13 cellular contexts compared by ENCODE assay signal in the genomic region with DNA sequence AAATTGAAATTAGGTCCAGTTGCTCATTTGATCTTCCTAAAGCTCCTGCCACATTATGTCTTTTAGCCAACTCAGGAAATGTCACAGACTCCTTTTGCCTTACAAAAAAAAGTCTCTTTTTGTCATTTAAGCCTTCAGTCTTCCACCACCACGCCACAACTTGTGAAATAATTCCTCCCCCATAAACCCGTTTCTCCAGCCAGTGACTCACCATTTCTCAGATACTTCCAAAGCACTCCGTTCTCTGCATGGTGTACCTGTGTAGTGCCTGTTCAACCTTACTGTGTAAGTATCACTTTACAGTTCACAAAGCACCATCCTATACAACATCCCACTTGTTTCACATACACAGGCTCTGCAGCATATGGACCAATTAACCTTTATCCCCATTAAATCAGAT.
A peak's percentile ranks its signal among the peaks of the same experiment; 100 is the strongest.
DNase-seq lines count a peak whose midpoint lies in the region; ATAC-seq and TF ChIP-seq lines count a peak whose summit lies in the region.
"Had no signal": no experiment of that assay in that cellular context is flagged by ENCODE, and none has a peak within 500 bp of the region (broad histone marks: within the 10 kb centered on the region; RNA-seq: fewer than 3 reads in every experiment).

No MANE protein-coding gene starts in this region.

- no peaks in the 10 kb centered on the region; the same call in 1 of the 2 replicates for H3K9me1 ChIP-seq in IMR-90 (ENCODE audit: insufficient read depth, low read length)

- no peak overlapping the region for H3K27ac ChIP-seq in IMR-90 (ENCODE audit: insufficient read depth, low read length)
- peak overlapping the region; percentile 17 for H3K27ac ChIP-seq in RWPE2 (ENCODE audit: poor library complexity, severe bottlenecking)
- H3K27ac ChIP-seq: spleen had no signal

- H4K20me1 ChIP-seq in IMR-90 (ENCODE audit: insufficient read depth, low read length) = no peaks in the 10 kb centered on the region

- H3K36me3 ChIP-seq in IMR-90 (ENCODE audit: control insufficient read depth, insufficient read depth, low read length) (peaks cover 9% of the 10 kb centered on the region), RWPE2 (ENCODE audit: low read depth) (no peaks in the 10 kb centered on the region)
- H3K36me3 ChIP-seq: spleen had no signal

- no peak overlapping the region for H2BK5ac ChIP-seq in IMR-90 (ENCODE audit: low read depth, low read length, poor library complexity, severe bottlenecking)

- H3K14ac ChIP-seq in IMR-90 (replicated peaks; ENCODE audit: low read depth, low read length) = no peak overlapping the region

- no peaks in the 10 kb centered on the region for H3K79me1 ChIP-seq in IMR-90 (ENCODE audit: low read depth in 1 of 2, low read length in 2 of 2)

- H3K4me3 ChIP-seq in IMR-90 (ENCODE audit: insufficient read depth, low read depth, low read length) (no peak overlapping the region), RWPE2 (ENCODE audit: severe bottlenecking) (no peak overlapping the region)
- H3K4me3 ChIP-seq: HAP-1, spleen had no signal

- H3K27me3 ChIP-seq in IMR-90 (ENCODE audit: control insufficient read depth, insufficient read depth, low read length) (no peaks in the 10 kb centered on the region), RWPE2 (ENCODE audit: insufficient read depth, poor library complexity, severe bottlenecking) (no peaks in the 10 kb centered on the region)
- H3K27me3 ChIP-seq: spleen had no signal

- CTCF ChIA-PET in IMR-90 (lab: Yijun Ruan, JAX) = interaction anchor here (1.1 kb wide), 1 partner anchor 11 kb away, joined by 3 read pairs; no protein-coding TSS in a partner anchor

- no peaks in the 10 kb centered on the region for H3K9me3 ChIP-seq in IMR-90 (ENCODE audit: control insufficient read depth, insufficient read depth, low read length)
- H3K9me3 ChIP-seq in RWPE2 (ENCODE audit: severe bottlenecking) = no peaks in the 10 kb centered on the region
- H3K9me3 ChIP-seq: HAP-1, spleen had no signal

- H3K4me1 ChIP-seq in IMR-90 (ENCODE audit: control insufficient read depth, insufficient read depth, low read length) (peaks cover 4% of the 10 kb centered on the region), RWPE2 (ENCODE audit: insufficient read depth, poor library complexity, severe bottlenecking) (peaks cover 10% of the 10 kb centered on the region)
- H3K4me1 ChIP-seq: HAP-1 had no signal

- dilution Hi-C loops in IMR-90 (cut with HindIII; ENCODE audit: low sequenced_read_pairs, unreplicated experiment) = no loop called here

- H3K4me2 ChIP-seq in IMR-90 (ENCODE audit: low read depth, low read length) = no peak overlapping the region

- no peak overlapping the region for H2AK9ac ChIP-seq in IMR-90 (replicated peaks; ENCODE audit: low read depth, low read length, poor library complexity)

- POLR2A ChIA-PET in IMR-90 (lab: Charles Lee; ENCODE audit: unreplicated experiment) = no interaction called here

- H4K91ac ChIP-seq in IMR-90 (ENCODE audit: insufficient read depth, low read depth, low read length) = no peak overlapping the region

- 80% methylated on average over 3 of the region's 3 CpGs; no CpG with 5 or more reads in 1 of the 2 experiments for WGBS in IMR-90 (ENCODE audit: extremely low coverage in 2 of 2, insufficient read length in 1 of 2), 2 experiments

- TF ChIP-seq CTCF in IMR-90 (conservative IDR thresholded peaks at IDR 0.05; ENCODE audit: low read depth, low read length) (no peak), RWPE2 (IDR thresholded peaks at IDR 0.05; ENCODE audit: poor library complexity, severe bottlenecking) (no peak)

- H3K18ac ChIP-seq in IMR-90 (ENCODE audit: low read depth, low read length) = no peak overlapping the region

- no peak overlapping the region for H2AK5ac ChIP-seq in IMR-90 (ENCODE audit: low read depth, low read length)

- H4K8ac ChIP-seq in IMR-90 (ENCODE audit: low read depth in 2 of 2, low read length in 2 of 2) = no peak overlapping the region

- H3K4ac ChIP-seq in IMR-90 (ENCODE audit: low read depth, low read length) = no peak overlapping the region

- peak; percentile 22 for DNase-seq in IMR-90
- no peak for DNase-seq in RWPE2 (ENCODE audit: low spot score)
- DNase-seq in glomerular visceral epithelial cell (ENCODE audit: extremely low spot score) = peak; percentile 9
- DNase-seq in superior temporal gyrus (ENCODE audit: extremely low spot score) = peak; percentile 53
- no peak for DNase-seq in RPMI8226
- no peak for DNase-seq in activated gamma-delta T cell treated with Interleukin-2 at 50 U/mL for 16 hours
- DNase-seq: activated CD4-positive, alpha-beta memory T cell treated with anti-CD3 and anti-CD28 coated beads, Interleukin-2, amount 10 ng/mL, durations not matched to agents 7 days and 5 days; effector CD8-positive, alpha-beta T cell; naive thymus-derived CD4-positive, alpha-beta T cell; NCI-H82; spleen had no signal

- no peak overlapping the region for H2BK120ac ChIP-seq in IMR-90 (ENCODE audit: low read depth, low read length)

- H3K23ac ChIP-seq in IMR-90 (ENCODE audit: low read depth, low read length) = 0 out of 2 replicates have a peak overlapping the region, but pooled peaks have one; percentile 44

- TF ChIP-seq POLR2A in IMR-90 (IDR thresholded peaks at IDR 0.05; ENCODE audit: low read depth, low read length) = no peak

- H3K9ac ChIP-seq in IMR-90 (ENCODE audit: low read depth, low read length) = no peak overlapping the region

- no TSS peak for BruUV-seq in IMR-90 (replicated peaks; lab: Mats Ljungman, UMichigan)

- no peak overlapping the region for H2BK15ac ChIP-seq in IMR-90 (ENCODE audit: low read depth, low read length)

- H4K5ac ChIP-seq in IMR-90 (ENCODE audit: low read depth, low read length) = no peak overlapping the region

- no peak overlapping the region for H2BK20ac ChIP-seq in IMR-90 (ENCODE audit: low read depth, low read length)

- no peak for TF ChIP-seq RAD21 in IMR-90 (IDR thresholded peaks at IDR 0.05; ENCODE audit: low read length)

- in situ Hi-C loops in IMR-90 (cut with MboI; ENCODE audit: low sequenced_read_pairs) = loop anchor here (25.0 kb wide), 1 partner anchor 862 kb away; no protein-coding TSS in a partner anchor

- ATAC-seq in IMR-90 (ENCODE audit: low read depth) (no peak), RWPE2 (ENCODE audit: low read depth) (peak; percentile 84), GM18498 (IDR thresholded peaks at IDR 0.05; ENCODE audit: unreplicated experiment) (no peak)
- ATAC-seq: naive thymus-derived CD4-positive, alpha-beta T cell had no signal

- no peak overlapping the region for H3K56ac ChIP-seq in IMR-90 (ENCODE audit: extremely low read depth, insufficient read depth, low read length)

- no peak overlapping the region for H2AFZ ChIP-seq in IMR-90 (replicated peaks; ENCODE audit: low read length, poor library complexity)

- intact Hi-C loops in IMR-90 (cut with micrococcal nuclease) = no loop called here

TF ChIP-seq in IMR-90, 13 proteins besides CTCF, POLR2A, EP300 and RAD21:
- TF ChIP-seq NFE2L2 (IDR thresholded peaks at IDR 0.05; ENCODE audit: low read depth, low read length) = no peak
- TF ChIP-seq FOS (IDR thresholded peaks at IDR 0.05; ENCODE audit: low read depth, low read length) = no peak
- TF ChIP-seq RCOR1 (IDR thresholded peaks at IDR 0.05; ENCODE audit: insufficient replicate concordance, low read length) = no peak
- TF ChIP-seq CEBPB (IDR thresholded peaks at IDR 0.05; ENCODE audit: low read depth, low read length) = 0 out of 2 replicates have a peak, but pooled peaks have one; percentile 23
- no peak for TF ChIP-seq RFX5 (IDR thresholded peaks at IDR 0.05; ENCODE audit: low read depth, low read length)

Comparison
In these comparisons a context has a peak if more than half of its experiments do, and no peak if none do; other contexts are left out.
1. DNase-seq: peak in IMR-90 (single experiment), glomerular visceral epithelial cell (single experiment) and superior temporal gyrus (single experiment); none in RWPE2 (single experiment), RPMI8226 (single experiment) and activated gamma-delta T cell treated with Interleukin-2 at 50 U/mL for 16 hours (single experiment).